ENCODE assay signal across 20 cellular contexts in genomic region chr17:13253746-13254410, GRCh38.
A peak's percentile ranks its signal among the peaks of the same experiment; 100 is the strongest.
DNase-seq lines count a peak whose midpoint lies in the region; ATAC-seq and FAIRE-seq lines count a peak whose summit lies in the region.
"Had no signal": no experiment of that assay in that cellular context is flagged by ENCODE, and none has a peak within 500 bp of the region (broad histone marks: within the 10 kb centered on the region; RNA-seq: fewer than 3 reads in every experiment).

No MANE protein-coding gene starts in this region.

- H3K9me3 ChIP-seq in small intestine (ENCODE audit: control insufficient read depth, low read depth) = no peaks in the 10 kb centered on the region
- H3K9me3 ChIP-seq: HAP-1 had no signal

- DNase-seq in NCI-H146 (lab: John Stamatoyannopoulos, UW) (peak; percentile 19), NCI-H146 treated with DMSO at 0.1 percent for 48 hours (lab: John Stamatoyannopoulos, UW; ENCODE audit: unreplicated experiment) (no peak), HuH-7.5 (ENCODE audit: low spot score) (peak; percentile 8), cerebellum (ENCODE audit: low spot score) (peak; percentile 53), small intestine (peak; percentile 1), COLO668 (lab: John Stamatoyannopoulos, UW; ENCODE audit: unreplicated experiment) (no peak), AG20443 (ENCODE audit: low spot score) (no peak), sciatic nerve (ENCODE audit: low spot score) (no peak)
- DNase-seq: 8988T; CD8-positive, alpha-beta memory T cell; DMS153; DND-41; GDM1; GM23248; IMR-90 had no signal

- no peaks in the 10 kb centered on the region for H3K27me3 ChIP-seq in small intestine (ENCODE audit: control insufficient read depth in 2 of 2, insufficient read depth in 2 of 2, low read length in 2 of 2)
- H3K27me3 ChIP-seq: BLaER1 treated with 17β-estradiol and CSF1 and Interleukin-3, amounts not matched to agents 10 nM and 100 nM had no signal

- H3K4me3 ChIP-seq in small intestine (ENCODE audit: low read depth in 1 of 2, low read length in 2 of 2) = no peak overlapping the region
- H3K4me3 ChIP-seq: BLaER1 treated with 17β-estradiol and CSF1 and Interleukin-3, amounts not matched to agents 10 nM and 100 nM; GM23248; HAP-1; K562 had no signal

- no peak for ATAC-seq in sciatic nerve
- ATAC-seq: K562 had no signal

- 58 to 69% (median 59%) methylated on average over 3 of the region's 3 CpGs for WGBS in small intestine, 3 donors

- H3K4me1 ChIP-seq in small intestine (ENCODE audit: control insufficient read depth in 2 of 2, insufficient read depth in 1 of 2, low read depth in 1 of 2, low read length in 1 of 2) = no peaks in the 10 kb centered on the region
- H3K4me1 ChIP-seq: HAP-1 had no signal

- no peak for FAIRE-seq in small intestine (lab: Jason Lieb, UNC)
- FAIRE-seq: GM12892, GM18507, K562 had no signal

- intact Hi-C loops in sciatic nerve (cut with DNase I) = no loop called here

- H3K36me3 ChIP-seq in small intestine (ENCODE audit: control insufficient read depth in 2 of 2, insufficient read depth in 2 of 2, low read length in 2 of 2) = no peaks in the 10 kb centered on the region
- H3K36me3 ChIP-seq: BLaER1 treated with 17β-estradiol and CSF1 and Interleukin-3, amounts not matched to agents 10 nM and 100 nM; HAP-1 had no signal

- H3K27ac ChIP-seq in small intestine (ENCODE audit: low read depth in 1 of 2, low read length in 1 of 2) = no peak overlapping the region
- H3K27ac ChIP-seq: BLaER1 treated with 17β-estradiol and CSF1 and Interleukin-3, amounts not matched to agents 10 nM and 100 nM; GM23248 had no signal

Comparison
In these comparisons a context has a peak if more than half of its experiments do, and no peak if none do; other contexts are left out.
1. DNase-seq: peak in NCI-H146 (single experiment), HuH-7.5 (single experiment), cerebellum (single experiment) and small intestine (single experiment); none in NCI-H146 treated with DMSO at 0.1 percent for 48 hours (single experiment), COLO668 (single experiment), AG20443 (single experiment) and sciatic nerve (single experiment).